ENCODE assay signal across 8 cellular contexts in genomic region chr19:11346104-11346940, GRCh38.
DNase-seq lines count a peak whose midpoint lies in the region; ATAC-seq and FAIRE-seq lines count a peak whose summit lies in the region.

Gene CCDC159 (plus strand): TSS chr19:11346519. CDS start chr19:11346607, 88 bp downstream.
Gene TMEM205 (minus strand): TSS chr19:11346268. CDS start chr19:11345619, 649 bp downstream.

- FAIRE-seq in islet of Langerhans (lab: Jason Lieb, UNC) = peak; percentile 98

- DNase-seq in AG20443 (ENCODE audit: low spot score) (peak; percentile 95), NCI-H446 (lab: John Stamatoyannopoulos, UW) (peak; percentile 99 to 100), cerebellar cortex (ENCODE audit: low spot score) (peak; percentile 100)
- peak; percentile 94 for DNase-seq in stimulated activated CD4-positive, alpha-beta T cell treated with anti-CD3 and anti-CD28 coated beads, Interleukin-12 subunit alpha, Interleukin-12 subunit beta, amount 100 ng/mL, for 4 hours

- peak; percentile 91 for ATAC-seq in GM19025 (IDR thresholded peaks at IDR 0.05; ENCODE audit: low read depth, unreplicated experiment)
- ATAC-seq in HG03342 (IDR thresholded peaks at IDR 0.05; ENCODE audit: unreplicated experiment) = peak; percentile 87
- ATAC-seq in activated CD4-positive, CD25-positive, alpha-beta regulatory T cell treated with anti-CD3 and anti-CD28 coated beads, Interleukin-2, amount 50 U/mL, for 24 hours = peak; percentile 97

Comparison
In these comparisons a context has a peak if more than half of its experiments do, and no peak if none do; other contexts are left out.
1. Peak in every context shown above with its lines: DNase-seq and ATAC-seq.